Comparison of ENCODE assay signal across 1 cellular context in genomic region chr4:165207431-165208321, GRCh38.
A peak's percentile ranks its signal among the peaks of the same experiment; 100 is the strongest.
TF ChIP-seq lines count a peak whose summit lies in the region.

KLHL2 (plus strand) TSS chr4:165207561; CDS start chr4:165207877, 316 bp downstream.

TF ChIP-seq in K562, 482 proteins besides CTCF, POLR2A, EP300 and RAD21 (continued from another document and continues in another):
- TF ChIP-seq RNF219 (CRISPR knock-in tag; IDR thresholded peaks at IDR 0.05) (no peak), ARID1B (IDR thresholded peaks at IDR 0.05) (no peak), NR2C2 (CRISPR knock-in tag; IDR thresholded peaks at IDR 0.05) (no peak), NR2C2 (tag; IDR thresholded peaks at IDR 0.05) (peak; percentile 35; the same call in 1 of the 2 replicates), ATF1 (CRISPR knock-in tag; IDR thresholded peaks at IDR 0.05) (peak; percentile 24; the same call in 1 of the 2 replicates), ATF1 (tag; IDR thresholded peaks at IDR 0.05) (0 out of 2 replicates have a peak, but pooled peaks have one; percentile 10), SIN3A (IDR thresholded peaks at IDR 0.05; ENCODE audit: borderline replicate concordance in 2 of 2, control insufficient read depth in 1 of 2, low read depth in 2 of 2, low read length in 2 of 2) (peak in 1 of 2 experiments; percentile 29; a peak in 1 of 4 replicates), NONO (IDR thresholded peaks at IDR 0.05; ENCODE audit: low read depth in 2 of 2, low read length in 1 of 2) (peak; percentile 17 to 60; a peak in 3 of 4 replicates), SMAD4 (CRISPR knock-in tag; conservative IDR thresholded peaks at IDR 0.05) (peak; percentile 66), MYNN (IDR thresholded peaks at IDR 0.05) (no peak), MYNN (CRISPR knock-in tag; IDR thresholded peaks at IDR 0.05) (no peak), CCNT2 (IDR thresholded peaks at IDR 0.05; ENCODE audit: borderline replicate concordance, extremely low read depth, insufficient read length, low read depth, low read length) (peak; percentile 83), POLR2AphosphoS2 (IDR thresholded peaks at IDR 0.05; ENCODE audit: low read length) (no peak), ELK1 (CRISPR knock-in tag; IDR thresholded peaks at IDR 0.05) (no peak), SAP30 (IDR thresholded peaks at IDR 0.05; ENCODE audit: borderline replicate concordance, insufficient read depth, low read depth, low read length, poor library complexity, severe bottlenecking) (peak; percentile 29), MBD1 (CRISPR knock-in tag; IDR thresholded peaks at IDR 0.05) (no peak), TRIM28 (IDR thresholded peaks at IDR 0.05) (no peak), FOXP1 (CRISPR knock-in tag; IDR thresholded peaks at IDR 0.05) (no peak), ILF3 (IDR thresholded peaks at IDR 0.05; ENCODE audit: borderline replicate concordance) (no peak), TAF1 (IDR thresholded peaks at IDR 0.05; ENCODE audit: control insufficient read depth, extremely low read depth, insufficient read depth, low read length, severe bottlenecking) (peak; percentile 27), PHF8 (IDR thresholded peaks at IDR 0.05; ENCODE audit: borderline replicate concordance, low read length) (peak; percentile 77; the same call in 1 of the 2 replicates), POLR3A (IDR thresholded peaks at IDR 0.05; ENCODE audit: borderline replicate concordance, extremely low read depth, insufficient read depth, insufficient read length) (no peak), VEZF1 (CRISPR knock-in tag; IDR thresholded peaks at IDR 0.05) (peak; percentile 69), POLR2G (IDR thresholded peaks at IDR 0.05; ENCODE audit: low read depth, low read length) (peak; percentile 83), POU5F1 (IDR thresholded peaks at IDR 0.05; ENCODE audit: borderline replicate concordance, low read depth, low read length, partially characterized antibody) (no peak), ZBTB7A (IDR thresholded peaks at IDR 0.05; ENCODE audit: borderline replicate concordance, control insufficient read depth, low read depth, low read length) (peak; percentile 81; the same call in 1 of the 2 replicates), CHD1 (IDR thresholded peaks at IDR 0.05; ENCODE audit: low read length) (peak; percentile 43), ZBTB2 (IDR thresholded peaks at IDR 0.05) (no peak), BRD9 (IDR thresholded peaks at IDR 0.05; ENCODE audit: low read depth, partially characterized antibody) (no peak), MAZ (CRISPR knock-in tag; conservative IDR thresholded peaks at IDR 0.05 in 1 of 2, IDR thresholded peaks at IDR 0.05 in 1 of 2) (peak; percentile 16 to 53; a peak in 2 of 4 replicates), YY1 (IDR thresholded peaks at IDR 0.05; ENCODE audit: borderline replicate concordance in 1 of 3, control insufficient read depth in 1 of 3, extremely low read depth in 1 of 3, insufficient read depth in 3 of 3, insufficient read length in 1 of 3, insufficient replicate concordance in 2 of 3, low read depth in 1 of 3, low read length in 2 of 3) (peak in 2 of 3 experiments; percentile 15 to 57), CTBP1 (IDR thresholded peaks at IDR 0.05; ENCODE audit: borderline replicate concordance) (peak; percentile 89), USF2 (CRISPR knock-in tag; IDR thresholded peaks at IDR 0.05) (no peak), IRF9 (tag; IDR thresholded peaks at IDR 0.05) (no peak), ZNF511 (CRISPR knock-in tag; IDR thresholded peaks at IDR 0.05) (no peak), BCLAF1 (IDR thresholded peaks at IDR 0.05; ENCODE audit: borderline replicate concordance in 1 of 2, control insufficient read depth in 1 of 2, low read depth in 2 of 2, low read length in 1 of 2) (no peak), ETS1 (conservative IDR thresholded peaks at IDR 0.05; ENCODE audit: control insufficient read depth, low read depth, low read length) (0 out of 2 replicates have a peak, but pooled peaks have one; percentile 27), SPI1 (IDR thresholded peaks at IDR 0.05; ENCODE audit: borderline replicate concordance, low read depth, low read length) (no peak), RBBP5 (IDR thresholded peaks at IDR 0.05; ENCODE audit: borderline replicate concordance, insufficient read depth, low read length, poor library complexity, severe bottlenecking) (peak; percentile 92), ZNF395 (CRISPR knock-in tag; IDR thresholded peaks at IDR 0.05) (peak; percentile 64; the same call in 1 of the 2 replicates), TAL1 (IDR thresholded peaks at IDR 0.05) (no peak), NR1H2 (CRISPR knock-in tag; IDR thresholded peaks at IDR 0.05) (no peak)
